Comparison of ENCODE assay signal across 14 cellular contexts in genomic region chr11:109815529-109816105, GRCh38.
A peak's percentile ranks its signal among the peaks of the same experiment; 100 is the strongest.
DNase-seq lines count a peak whose midpoint lies in the region; ATAC-seq and TF ChIP-seq lines count a peak whose summit lies in the region.
"Had no signal": no experiment of that assay in that cellular context is flagged by ENCODE, and none has a peak within 500 bp of the region (broad histone marks: within the 10 kb centered on the region; RNA-seq: fewer than 3 reads in every experiment).

No MANE protein-coding gene starts in this region.

- TF ChIP-seq CTCF in CD8-positive, alpha-beta T cell (IDR thresholded peaks at IDR 0.05), result no peak

- ATAC-seq in CD8-positive, alpha-beta T cell, result no peak

- no peaks in the 10 kb centered on the region for H3K27me3 Mint-ChIP-seq in CD8-positive, alpha-beta T cell (ENCODE audit: low read depth)
- H3K27me3 Mint-ChIP-seq: CD4-positive, CD25-positive, alpha-beta regulatory T cell had no signal

- POLR2A ChIA-PET in CD8-positive, alpha-beta T cell (lab: Charles Lee), result no interaction called here

- H3K27ac Mint-ChIP-seq in CD8-positive, alpha-beta T cell, result no peak overlapping the region
- H3K27ac Mint-ChIP-seq: CD4-positive, CD25-positive, alpha-beta regulatory T cell had no signal

- no peaks in the 10 kb centered on the region for H3K4me1 ChIP-seq in CD8-positive, alpha-beta T cell (ENCODE audit: insufficient read depth, low read length)
- H3K4me1 ChIP-seq: BE2C, Caco-2 had no signal

- H3K9me3 ChIP-seq in CD8-positive, alpha-beta T cell (ENCODE audit: low read length), result no peaks in the 10 kb centered on the region
- H3K9me3 ChIP-seq: BE2C, Caco-2 had no signal

- no peaks in the 10 kb centered on the region for H3K36me3 ChIP-seq in CD8-positive, alpha-beta T cell (ENCODE audit: insufficient read depth, low read length)
- H3K36me3 ChIP-seq: BE2C had no signal

- peak overlapping the region; percentile 12 for H3K27ac ChIP-seq in angular gyrus (ENCODE audit: low read depth, low read length)
- H3K27ac ChIP-seq in CD8-positive, alpha-beta T cell (ENCODE audit: low read depth, low read length), result no peak overlapping the region
- H3K27ac ChIP-seq: GM23248, HL-60 had no signal

- peak; percentile 17 for DNase-seq in inferior parietal cortex (ENCODE audit: extremely low spot score)
- DNase-seq in putamen (ENCODE audit: low spot score), result peak; percentile 23
- no peak for DNase-seq in CD8-positive, alpha-beta T cell
- DNase-seq in activated gamma-delta T cell treated with Interleukin-2 at 50 U/mL for 16 hours, result no peak
- DNase-seq in GF-D8 (lab: John Stamatoyannopoulos, UW), result no peak
- DNase-seq: ACHN; BE2C; C1 segment of cervical spinal cord; Caco-2; CD4-positive, CD25-positive, alpha-beta regulatory T cell; GM23248; HCEC 1CT had no signal

- peaks cover 5% of the 10 kb centered on the region for H3K4me1 Mint-ChIP-seq in CD8-positive, alpha-beta T cell (ENCODE audit: low read depth)

- CTCF ChIA-PET in CD8-positive, alpha-beta T cell (lab: Charles Lee), result no interaction called here

- no peaks in the 10 kb centered on the region for H3K27me3 ChIP-seq in CD8-positive, alpha-beta T cell (ENCODE audit: insufficient read depth, low read length)
- H3K27me3 ChIP-seq: BE2C had no signal

- H3K4me3 ChIP-seq in CD8-positive, alpha-beta T cell (ENCODE audit: low read depth, low read length), result no peak overlapping the region
- H3K4me3 ChIP-seq: GM23248 had no signal

- intact Hi-C loops in CD8-positive, alpha-beta T cell (cut with DNase I, micrococcal nuclease), result no loop called here

- no peaks in the 10 kb centered on the region for H3K36me3 Mint-ChIP-seq in CD8-positive, alpha-beta T cell
- H3K36me3 Mint-ChIP-seq: CD4-positive, CD25-positive, alpha-beta regulatory T cell had no signal

- no peak overlapping the region for H3K4me3 Mint-ChIP-seq in CD8-positive, alpha-beta T cell
- H3K4me3 Mint-ChIP-seq: CD4-positive, CD25-positive, alpha-beta regulatory T cell had no signal

- H3K9me3 Mint-ChIP-seq in CD8-positive, alpha-beta T cell, result no peaks in the 10 kb centered on the region

Comparison
In these comparisons a context has a peak if more than half of its experiments do, and no peak if none do; other contexts are left out.
1. DNase-seq: peak in inferior parietal cortex (single experiment) and putamen (single experiment); none in CD8-positive, alpha-beta T cell (0 of 7), activated gamma-delta T cell treated with Interleukin-2 at 50 U/mL for 16 hours (single experiment) and GF-D8 (single experiment).